24 cellular contexts compared by ENCODE assay signal in genomic region chr5:114324282-114324681, GRCh38. TPM values are rescaled to one million over a fixed set of nuclear protein-coding genes. Genes with fewer than 3 reads are reported as not detected.
"Had no signal": no experiment of that assay in that cellular context is flagged by ENCODE, and none has a peak within 500 bp of the region (broad histone marks: within the 10 kb centered on the region; RNA-seq: fewer than 3 reads in every experiment).

No MANE protein-coding gene starts in this region.

- H3K4me3 Mint-ChIP-seq: dendritic cell treated with granulocyte-macrophage colony-stimulating factor and Interleukin-4, amounts not matched to agents 40 ng/mL and 50 ng/mL, for 4 days; memory B cell; naive thymus-derived CD8-positive, alpha-beta T cell; stimulated activated memory B cell treated with anti-CD40 and anti-IgM and Interleukin-4, amounts not matched to agents 10 μg/mL and 1 μg/mL and 100 μg/mL, for 72 hours; type B pancreatic cell had no signal

- H3K27ac Mint-ChIP-seq: dendritic cell treated with granulocyte-macrophage colony-stimulating factor and Interleukin-4, amounts not matched to agents 40 ng/mL and 50 ng/mL, for 4 days; memory B cell; naive thymus-derived CD8-positive, alpha-beta T cell; stimulated activated memory B cell treated with anti-CD40 and anti-IgM and Interleukin-4, amounts not matched to agents 10 μg/mL and 1 μg/mL and 100 μg/mL, for 72 hours; type B pancreatic cell had no signal

- ATAC-seq: gastrocnemius medialis; left lobe of liver; naive thymus-derived CD8-positive, alpha-beta T cell; pancreas; sciatic nerve; stimulated activated memory B cell treated with anti-CD40 and anti-IgM and Interleukin-4, amounts not matched to agents 10 μg/mL and 1 μg/mL and 100 μg/mL, for 72 hours; stimulated activated naive CD8-positive, alpha-beta T cell treated with anti-CD3 and anti-CD28 coated beads, Interleukin-15, Interleukin-2, amounts not matched to agents 100 U/mL and 50 U/mL, for 24 hours had no signal

- H3K36me3 Mint-ChIP-seq: memory B cell; naive thymus-derived CD8-positive, alpha-beta T cell; stimulated activated memory B cell treated with anti-CD40 and anti-IgM and Interleukin-4, amounts not matched to agents 10 μg/mL and 1 μg/mL and 100 μg/mL, for 72 hours; type B pancreatic cell had no signal

- H3K27me3 ChIP-seq: esophagus squamous epithelium, gastrocnemius medialis, pancreas, testis, tibial artery had no signal

- H3K27me3 Mint-ChIP-seq: dendritic cell treated with granulocyte-macrophage colony-stimulating factor and Interleukin-4, amounts not matched to agents 40 ng/mL and 50 ng/mL, for 4 days; stimulated activated memory B cell treated with anti-CD40 and anti-IgM and Interleukin-4, amounts not matched to agents 10 μg/mL and 1 μg/mL and 100 μg/mL, for 72 hours; type B pancreatic cell had no signal

- H3K9me3 Mint-ChIP-seq: dendritic cell treated with granulocyte-macrophage colony-stimulating factor and Interleukin-4, amounts not matched to agents 40 ng/mL and 50 ng/mL, for 4 days had no signal

- H3K4me1 ChIP-seq: esophagus squamous epithelium, gastrocnemius medialis, pancreas, testis, tibial artery had no signal

- H3K27ac ChIP-seq: esophagus squamous epithelium, gastrocnemius medialis, pancreas, testis, tibial artery had no signal

- H3K36me3 ChIP-seq: esophagus squamous epithelium, gastrocnemius medialis, pancreas, tibial artery had no signal

- H3K4me3 ChIP-seq: esophagus squamous epithelium, gastrocnemius medialis, lung, pancreas, testis, tibial artery had no signal

- DNase-seq: caudate nucleus; cerebellar nuclear complex; effector memory CD4-positive, alpha-beta T cell; erythroblast; esophagus squamous epithelium; gastrocnemius medialis; head of caudate nucleus; midbrain; naive thymus-derived CD8-positive, alpha-beta T cell; pancreas; stimulated activated CD4-positive, alpha-beta T cell treated with anti-CD3 and anti-CD28 coated beads, Interleukin-2, amount 100 ng/mL, for 24 hours; stimulated activated CD4-positive, alpha-beta T cell treated with anti-CD3 and anti-CD28 coated beads, Interleukin-4, amount 100 ng/mL, for 4 hours; stimulated activated naive CD8-positive, alpha-beta T cell treated with anti-CD3 and anti-CD28 coated beads, Interleukin-15, Interleukin-2, amounts not matched to agents 100 U/mL and 50 U/mL, for 24 hours; substantia nigra; testis; tibial artery had no signal

- H3K4me1 Mint-ChIP-seq: memory B cell; naive thymus-derived CD8-positive, alpha-beta T cell; stimulated activated memory B cell treated with anti-CD40 and anti-IgM and Interleukin-4, amounts not matched to agents 10 μg/mL and 1 μg/mL and 100 μg/mL, for 72 hours had no signal

- H3K9me3 ChIP-seq: esophagus squamous epithelium, gastrocnemius medialis, pancreas, testis, tibial artery had no signal

RNA-seq across cellular contexts. Expression of gene KCNN2, which starts 37.6 kb away (rescaled TPM):
- total RNA-seq: myocyte; naive thymus-derived CD8-positive, alpha-beta T cell had no signal
- polyA plus RNA-seq: naive thymus-derived CD8-positive, alpha-beta T cell had no signal
